In genomic region chr6:100347901-100348550, GRCh38 we compare ENCODE assay signal across 2 cellular contexts.
TF ChIP-seq lines count a peak whose summit lies in the region.

No MANE protein-coding gene starts in this region.

TF ChIP-seq in IMR-90, 13 proteins besides CTCF, POLR2A, EP300 and RAD21:
- TF ChIP-seq USF2 (IDR thresholded peaks at IDR 0.05; ENCODE audit: low read depth, low read length), result peak; percentile 17; the same call in 1 of the 2 replicates
- TF ChIP-seq BHLHE40 (IDR thresholded peaks at IDR 0.05; ENCODE audit: low read depth, low read length), result peak; percentile 34; the same call in 1 of the 2 replicates
- TF ChIP-seq RFX5 (IDR thresholded peaks at IDR 0.05; ENCODE audit: low read depth, low read length), result 0 out of 2 replicates have a peak, but pooled peaks have one; percentile 20
- no peak for TF ChIP-seq ELK1 (IDR thresholded peaks at IDR 0.05; ENCODE audit: borderline replicate concordance, low read depth, low read length)
TF ChIP-seq in IMR-90: peak in this region for 3.

TF ChIP-seq in GM12878, 131 proteins besides CTCF, POLR2A, EP300 and RAD21 (continued from another document):
- TF ChIP-seq ZNF384 (IDR thresholded peaks at IDR 0.05; ENCODE audit: borderline replicate concordance, low read depth, low read length), result no peak
- TF ChIP-seq CUX1 (IDR thresholded peaks at IDR 0.05; ENCODE audit: insufficient replicate concordance, low read depth, low read length), result no peak
- TF ChIP-seq ZNF217 (IDR thresholded peaks at IDR 0.05), result no peak
- peak; percentile 54 for TF ChIP-seq RAD51 (IDR thresholded peaks at IDR 0.05)
- TF ChIP-seq JUND (IDR thresholded peaks at IDR 0.05; ENCODE audit: low read depth, low read length), result no peak
- no peak for TF ChIP-seq SMC3 (IDR thresholded peaks at IDR 0.05; ENCODE audit: borderline replicate concordance, low read length)
- no peak for TF ChIP-seq KDM1A (IDR thresholded peaks at IDR 0.05; ENCODE audit: borderline replicate concordance)
